In the genomic region with DNA sequence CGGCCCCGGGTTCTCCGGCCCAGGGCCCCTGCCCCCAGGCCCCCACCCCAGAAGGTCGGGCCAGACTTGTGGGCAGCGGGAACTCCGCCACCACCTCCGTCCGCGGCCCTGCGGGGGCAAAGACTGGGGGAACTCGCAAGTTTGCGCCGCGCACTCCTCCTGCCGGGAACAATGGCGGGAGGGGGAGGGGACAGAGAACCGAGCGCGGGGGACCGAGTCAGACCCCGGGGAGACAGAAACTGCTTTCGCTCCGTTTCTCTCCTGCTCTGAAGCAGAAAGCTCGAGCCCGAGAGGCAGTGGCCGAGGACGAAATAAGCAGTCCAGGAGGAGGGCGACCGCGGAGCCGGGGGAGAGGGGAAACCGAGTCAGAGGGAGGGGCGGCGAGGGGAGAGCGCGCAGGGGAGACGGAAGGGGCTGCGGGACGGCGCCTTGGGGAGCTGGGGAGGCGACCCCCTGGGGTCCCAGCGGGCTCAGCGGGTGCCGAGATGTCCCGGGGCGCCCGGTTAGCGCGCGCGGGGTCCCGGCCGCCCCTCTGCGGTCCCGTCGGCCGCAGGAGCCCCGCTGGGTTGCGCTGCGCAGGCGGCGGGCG, we compare ENCODE assay signal across 2 cellular contexts.
TF ChIP-seq lines count a peak whose summit lies in the region.

No MANE protein-coding gene starts in this region.

TF ChIP-seq in liver, 16 proteins besides CTCF, POLR2A, EP300 and RAD21 (continued from another document):
- TF ChIP-seq HNF4A (conservative IDR thresholded peaks at IDR 0.05) = no peak
- TF ChIP-seq JUND (IDR thresholded peaks at IDR 0.05) = no peak
- TF ChIP-seq GABPA (IDR thresholded peaks at IDR 0.05 in 1 of 2, conservative IDR thresholded peaks at IDR 0.05 in 1 of 2) = no peak
- no peak for TF ChIP-seq NR2F2 (IDR thresholded peaks at IDR 0.05)

TF ChIP-seq in HepG2, 621 proteins besides CTCF, POLR2A, EP300 and RAD21:
- TF ChIP-seq ZMAT3 (CRISPR knock-in tag; conservative IDR thresholded peaks at IDR 0.05) (no peak), ZMYM2 (CRISPR knock-in tag; IDR thresholded peaks at IDR 0.05) (no peak)
- TF ChIP-seq, protein P1, sequence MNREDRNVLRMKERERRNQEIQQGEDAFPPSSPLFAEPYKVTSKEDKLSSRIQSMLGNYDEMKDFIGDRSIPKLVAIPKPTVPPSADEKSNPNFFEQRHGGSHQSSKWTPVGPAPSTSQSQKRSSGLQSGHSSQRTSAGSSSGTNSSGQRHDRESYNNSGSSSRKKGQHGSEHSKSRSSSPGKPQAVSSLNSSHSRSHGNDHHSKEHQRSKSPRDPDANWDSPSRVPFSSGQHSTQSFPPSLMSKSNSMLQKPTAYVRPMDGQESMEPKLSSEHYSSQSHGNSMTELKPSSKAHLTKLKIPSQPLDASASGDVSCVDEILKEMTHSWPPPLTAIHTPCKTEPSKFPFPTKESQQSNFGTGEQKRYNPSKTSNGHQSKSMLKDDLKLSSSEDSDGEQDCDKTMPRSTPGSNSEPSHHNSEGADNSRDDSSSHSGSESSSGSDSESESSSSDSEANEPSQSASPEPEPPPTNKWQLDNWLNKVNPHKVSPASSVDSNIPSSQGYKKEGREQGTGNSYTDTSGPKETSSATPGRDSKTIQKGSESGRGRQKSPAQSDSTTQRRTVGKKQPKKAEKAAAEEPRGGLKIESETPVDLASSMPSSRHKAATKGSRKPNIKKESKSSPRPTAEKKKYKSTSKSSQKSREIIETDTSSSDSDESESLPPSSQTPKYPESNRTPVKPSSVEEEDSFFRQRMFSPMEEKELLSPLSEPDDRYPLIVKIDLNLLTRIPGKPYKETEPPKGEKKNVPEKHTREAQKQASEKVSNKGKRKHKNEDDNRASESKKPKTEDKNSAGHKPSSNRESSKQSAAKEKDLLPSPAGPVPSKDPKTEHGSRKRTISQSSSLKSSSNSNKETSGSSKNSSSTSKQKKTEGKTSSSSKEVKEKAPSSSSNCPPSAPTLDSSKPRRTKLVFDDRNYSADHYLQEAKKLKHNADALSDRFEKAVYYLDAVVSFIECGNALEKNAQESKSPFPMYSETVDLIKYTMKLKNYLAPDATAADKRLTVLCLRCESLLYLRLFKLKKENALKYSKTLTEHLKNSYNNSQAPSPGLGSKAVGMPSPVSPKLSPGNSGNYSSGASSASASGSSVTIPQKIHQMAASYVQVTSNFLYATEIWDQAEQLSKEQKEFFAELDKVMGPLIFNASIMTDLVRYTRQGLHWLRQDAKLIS (CRISPR knock-in tag; IDR thresholded peaks at IDR 0.05) = no peak
